In the genomic region with DNA sequence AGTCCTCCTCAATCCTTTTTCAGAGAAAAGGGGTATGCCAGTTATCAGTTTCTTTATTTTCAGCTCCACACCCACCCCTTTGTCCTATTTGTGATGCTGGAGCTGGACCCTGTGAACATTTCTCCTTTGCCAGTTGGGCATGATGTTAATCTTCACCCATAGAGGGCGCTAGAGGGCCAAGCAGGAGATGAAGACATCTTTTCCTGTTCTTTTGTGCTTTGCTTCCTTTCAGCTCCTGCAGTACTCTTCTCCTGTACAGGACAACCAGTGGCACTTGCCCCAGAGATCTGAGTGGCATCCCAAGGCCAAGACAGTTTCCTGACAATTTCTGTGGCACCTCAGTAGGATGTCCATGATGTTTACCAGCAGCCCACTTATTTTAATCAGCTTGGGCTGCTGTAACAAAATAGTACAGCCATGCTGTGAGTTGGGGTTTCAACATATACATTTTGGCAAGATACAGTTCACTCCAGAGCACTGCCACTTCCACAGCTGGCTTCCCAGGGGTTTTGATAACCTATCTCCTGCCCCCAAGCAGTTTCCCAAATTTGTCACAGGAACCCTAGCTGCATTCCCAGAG, we compare ENCODE assay signal across 8 cellular contexts. TPM values are rescaled to one million over a fixed set of nuclear protein-coding genes. Genes with fewer than 3 reads are reported as not detected.
A peak's percentile ranks its signal among the peaks of the same experiment; 100 is the strongest.
DNase-seq lines count a peak whose midpoint lies in the region; ATAC-seq, FAIRE-seq and TF ChIP-seq lines count a peak whose summit lies in the region.

No MANE protein-coding gene starts in this region.

- peak; percentile 31 for DNase-seq in NK-92 treated with Interleukin-12 subunit alpha and Interleukin-12 subunit beta, amount 100 ng/mL, for 24 hours (lab: John Stamatoyannopoulos, UW)
- no peak for DNase-seq in NK-92 (lab: John Stamatoyannopoulos, UW; ENCODE audit: unreplicated experiment)
- DNase-seq in NCI-H1105 (lab: John Stamatoyannopoulos, UW): peak; percentile 54
- DNase-seq in K562 (ENCODE audit: extremely low read depth in 1 of 4, low spot score in 3 of 4): peak; percentile 61 to 80 (median 66)
- DNase-seq in left kidney (ENCODE audit: low read depth, low spot score): peak; percentile 81
- DNase-seq in stimulated activated CD8-positive, alpha-beta memory T cell treated with anti-CD3 and anti-CD28 coated beads, Interleukin-15, amount 100 ng/mL, for 4 hours (ENCODE audit: low read depth in 2 of 2): peak; percentile 2 to 35

- H3K4me1 ChIP-seq in K562 (replicated peaks in 1 of 2; ENCODE audit: control insufficient read depth in 2 of 2, insufficient read depth in 2 of 2, low read length in 2 of 2): no peaks in the 10 kb centered on the region

- TF ChIP-seq CTCF in K562 (IDR thresholded peaks at IDR 0.05 in 2 of 3, conservative IDR thresholded peaks at IDR 0.05 in 1 of 3; ENCODE audit: insufficient read depth in 2 of 3, low read depth in 1 of 3, low read length in 3 of 3): peak; percentile 75 to 87 (median 79)

- H3K27ac ChIP-seq in K562 (ENCODE audit: extremely low read depth, low read depth, low read length): no peak overlapping the region

- no peaks in the 10 kb centered on the region for H3K9me3 ChIP-seq in K562 (replicated peaks; ENCODE audit: control insufficient read depth, insufficient read depth, low read depth, low read length)

- no peaks in the 10 kb centered on the region for H3K79me2 ChIP-seq in K562 (ENCODE audit: control insufficient read depth, insufficient read depth, low read length)

- CTCF ChIA-PET in K562 (lab: Yijun Ruan, JAX; ENCODE audit: low intra/inter-chr PET ratio): interaction anchor here (0.5 to 1.0 kb wide), 4 partner anchors 296 to 645 kb away, joined by 3 to 6 read pairs (median 3); no protein-coding TSS in a partner anchor

- H3K4me1 Mint-ChIP-seq in T-helper 1 cell treated with Interleukin-12 subunit alpha and Interleukin-12 subunit beta and Interleukin-4 antibody, amounts not matched to agents 30 μg/mL and 1 μg/mL, for 36 hours (ENCODE audit: low read depth): peaks cover 32% of the 10 kb centered on the region

- peak overlapping the region; percentile 53 for H3K27ac Mint-ChIP-seq in T-helper 1 cell treated with Interleukin-12 subunit alpha and Interleukin-12 subunit beta and Interleukin-4 antibody, amounts not matched to agents 30 μg/mL and 1 μg/mL, for 36 hours

- peaks cover 5 to 8% of the 10 kb centered on the region in 2 experiments; a peak in 3 of 5 replicates for H3K27me3 ChIP-seq in K562 (ENCODE audit: control insufficient read depth in 2 of 2, insufficient read depth in 2 of 2, low read length in 2 of 2)

- H3K9ac ChIP-seq in K562 (ENCODE audit: insufficient read depth in 1 of 2, low read depth in 2 of 2, low read length in 2 of 2): no peak overlapping the region

- no peaks in the 10 kb centered on the region for H3K9me1 ChIP-seq in K562 (ENCODE audit: control insufficient read depth, insufficient read depth, low read length)

- no peak for TF ChIP-seq EP300 in K562 (IDR thresholded peaks at IDR 0.05; ENCODE audit: low read length)

- 0% methylated on average over 1 of the region's 1 CpG for WGBS in K562 (ENCODE audit: insufficient coverage, low coverage, missing lambda C conversion rate)

- no peaks in the 10 kb centered on the region for H4K20me1 ChIP-seq in K562 (replicated peaks; ENCODE audit: control insufficient read depth, insufficient read depth, low read length)

- no TSS peak for BruUV-seq in K562 (replicated peaks; lab: Mats Ljungman, UMichigan)

- no peak for TF ChIP-seq POLR2A in K562 (conservative IDR thresholded peaks at IDR 0.05)

- no peaks in the 10 kb centered on the region for H3K36me3 Mint-ChIP-seq in T-helper 1 cell treated with Interleukin-12 subunit alpha and Interleukin-12 subunit beta and Interleukin-4 antibody, amounts not matched to agents 30 μg/mL and 1 μg/mL, for 36 hours (ENCODE audit: low read depth)

- peak; percentile 93 for FAIRE-seq in K562 (lab: Jason Lieb, UNC)

- peaks cover 42% of the 10 kb centered on the region for H3K27me3 Mint-ChIP-seq in T-helper 1 cell treated with Interleukin-12 subunit alpha and Interleukin-12 subunit beta and Interleukin-4 antibody, amounts not matched to agents 30 μg/mL and 1 μg/mL, for 36 hours (ENCODE audit: low read depth)

- H3K4me2 ChIP-seq in K562 (ENCODE audit: insufficient read depth, low read length): no peak overlapping the region

- no peak overlapping the region for H3K4me3 ChIP-seq in K562

- POLR2A ChIA-PET in K562 (lab: Yijun Ruan, JAX): interaction anchor here (0.7 to 1.1 kb wide), 5 partner anchors 13 to 407 kb away, joined by 3 to 5 read pairs (median 3); partner anchors contain the start of gene SAAL1

- ATAC-seq in K562: peak; percentile 82
- no peak for ATAC-seq in GM21825 (IDR thresholded peaks at IDR 0.05; ENCODE audit: unreplicated experiment)

- no peaks in the 10 kb centered on the region for H3K9me3 Mint-ChIP-seq in T-helper 1 cell treated with Interleukin-12 subunit alpha and Interleukin-12 subunit beta and Interleukin-4 antibody, amounts not matched to agents 30 μg/mL and 1 μg/mL, for 36 hours

- in situ Hi-C loops in K562 (cut with MboI): loop anchor here (10.0 kb wide), 1 partner anchor 491 kb away; no protein-coding TSS in a partner anchor

- intact Hi-C loops in K562 (cut with micrococcal nuclease): loop anchor here (1.0 to 10.0 kb wide), 2 partner anchors 407 to 491 kb away; no protein-coding TSS in a partner anchor

- TF ChIP-seq RAD21 in K562 (CRISPR knock-in tag; conservative IDR thresholded peaks at IDR 0.05 in 1 of 2, IDR thresholded peaks at IDR 0.05 in 1 of 2): peak; percentile 60 to 85

- H2AFZ ChIP-seq in K562 (ENCODE audit: low read depth, low read length): peak overlapping the region; percentile 18; the same call in 1 of the 2 replicates

- H3K36me3 ChIP-seq in K562 (ENCODE audit: control insufficient read depth, insufficient read depth, low read length): no peaks in the 10 kb centered on the region

- no peak overlapping the region for H3K4me3 Mint-ChIP-seq in T-helper 1 cell treated with Interleukin-12 subunit alpha and Interleukin-12 subunit beta and Interleukin-4 antibody, amounts not matched to agents 30 μg/mL and 1 μg/mL, for 36 hours

TF ChIP-seq in K562, 482 proteins besides CTCF, POLR2A, EP300 and RAD21 (continues in another document):
- TF ChIP-seq ZNF253 (CRISPR knock-in tag; conservative IDR thresholded peaks at IDR 0.05) (no peak), CHD4 (IDR thresholded peaks at IDR 0.05; ENCODE audit: insufficient read depth, insufficient replicate concordance, low read depth, low read length, poor library complexity, severe bottlenecking) (no peak)

RNA-seq across cellular contexts. Expression of gene SAA2, which starts 4.6 kb away (rescaled TPM):
- not detected in 2 replicates for total RNA-seq in K562 (2011; cell fraction: chromatin; rRNA removed; ENCODE audit: low replicate concordance)
- total RNA-seq in K562 (2011; cell fraction: nucleolus; rRNA removed): not detected in 2 replicates
- total RNA-seq in K562 (2011; cell fraction: nucleoplasm; rRNA removed): not detected in 2 replicates
- total RNA-seq in K562 (2014; rRNA removed) (not detected in 2 replicates), K562 (2014; rRNA removed; fragmentation: Illumina TruSeq; extraction: Trizol) (not detected in 2 replicates), K562 (2015; rRNA removed; fragmentation: Illumina TruSeq; extraction: Trizol) (not detected in 2 replicates), K562 (2021) (4.6 and 6.0 TPM in 2 replicates)
- polyA plus RNA-seq in K562 (2011; rRNA removed) (not detected in 2 replicates), K562 (2014; fragmentation: Illumina TruSeq; extraction: Trizol) (not detected in 2 replicates), K562 (2014; fragmentation: Nextera tagmentation; extraction: Ambion mirVana) (not detected), K562 (2014; rRNA removed) (not detected in 2 replicates)
- polyA plus RNA-seq in K562 (2011; cell fraction: cytosol; rRNA removed): not detected in 2 replicates
- polyA plus RNA-seq in K562 (2011; cell fraction: nucleus; rRNA removed): not detected in 2 replicates
- not detected in 2 replicates for polyA plus RNA-seq in K562 (2012)
- polyA minus RNA-seq in K562 (2011; rRNA and poly(A)+ RNA removed): not detected in 2 replicates
- polyA minus RNA-seq in K562 (2011; cell fraction: cytosol; rRNA and poly(A)+ RNA removed): not detected in 2 replicates
- polyA minus RNA-seq in K562 (2011; cell fraction: nucleus; rRNA and poly(A)+ RNA removed): not detected in 2 replicates

RNA-seq across cellular contexts. Expression of gene SAA4, which starts 7.3 kb away (rescaled TPM):
- not detected in 2 replicates for total RNA-seq in K562 (2011; cell fraction: chromatin; rRNA removed; ENCODE audit: low replicate concordance)
- total RNA-seq in K562 (2011; cell fraction: nucleolus; rRNA removed): not detected in 2 replicates
- total RNA-seq in K562 (2011; cell fraction: nucleoplasm; rRNA removed): not detected in 2 replicates
- total RNA-seq in K562 (2014; rRNA removed) (not detected in 2 replicates), K562 (2014; rRNA removed; fragmentation: Illumina TruSeq; extraction: Trizol) (not detected in 2 replicates), K562 (2015; rRNA removed; fragmentation: Illumina TruSeq; extraction: Trizol) (not detected in 2 replicates), K562 (2021) (not detected in 2 replicates)
- polyA plus RNA-seq in K562 (2011; rRNA removed) (not detected in 2 replicates), K562 (2014; fragmentation: Illumina TruSeq; extraction: Trizol) (not detected in 2 replicates), K562 (2014; fragmentation: Nextera tagmentation; extraction: Ambion mirVana) (not detected), K562 (2014; rRNA removed) (not detected in 2 replicates)
- polyA plus RNA-seq in K562 (2011; cell fraction: cytosol; rRNA removed): not detected in 2 replicates
- not detected in 2 replicates for polyA plus RNA-seq in K562 (2011; cell fraction: nucleus; rRNA removed)
- not detected in 2 replicates for polyA plus RNA-seq in K562 (2012)
- polyA minus RNA-seq in K562 (2011; rRNA and poly(A)+ RNA removed): not detected in 2 replicates
- polyA minus RNA-seq in K562 (2011; cell fraction: cytosol; rRNA and poly(A)+ RNA removed): not detected in 2 replicates
- not detected in 2 replicates for polyA minus RNA-seq in K562 (2011; cell fraction: nucleus; rRNA and poly(A)+ RNA removed)

RNA-seq across cellular contexts. Expression of gene SAA1, which starts 22.2 kb away (rescaled TPM):
- not detected in 2 replicates for total RNA-seq in K562 (2011; cell fraction: chromatin; rRNA removed; ENCODE audit: low replicate concordance)
- total RNA-seq in K562 (2011; cell fraction: nucleolus; rRNA removed): not detected in 2 replicates
- total RNA-seq in K562 (2011; cell fraction: nucleoplasm; rRNA removed): not detected in 2 replicates
- total RNA-seq in K562 (2014; rRNA removed) (not detected in 2 replicates), K562 (2014; rRNA removed; fragmentation: Illumina TruSeq; extraction: Trizol) (not detected in 2 replicates), K562 (2015; rRNA removed; fragmentation: Illumina TruSeq; extraction: Trizol) (not detected in 2 replicates), K562 (2021) (6.3 and 6.7 TPM in 2 replicates)
- polyA plus RNA-seq in K562 (2011; rRNA removed) (not detected in 2 replicates), K562 (2014; fragmentation: Illumina TruSeq; extraction: Trizol) (not detected in 2 replicates), K562 (2014; fragmentation: Nextera tagmentation; extraction: Ambion mirVana) (not detected), K562 (2014; rRNA removed) (not detected in 2 replicates)
- polyA plus RNA-seq in K562 (2011; cell fraction: cytosol; rRNA removed): not detected in 2 replicates
- not detected in 2 replicates for polyA plus RNA-seq in K562 (2011; cell fraction: nucleus; rRNA removed)
- polyA plus RNA-seq in K562 (2012): not detected in 2 replicates
- polyA minus RNA-seq in K562 (2011; rRNA and poly(A)+ RNA removed): not detected in 2 replicates
- polyA minus RNA-seq in K562 (2011; cell fraction: cytosol; rRNA and poly(A)+ RNA removed): not detected in 2 replicates
- polyA minus RNA-seq in K562 (2011; cell fraction: nucleus; rRNA and poly(A)+ RNA removed): not detected in 2 replicates
